In genomic region chr2:113273031-113273551, GRCh38 we compare ENCODE assay signal across 8 cellular contexts. TPM values are rescaled to one million over a fixed set of nuclear protein-coding genes. Genes with fewer than 3 reads are reported as not detected.
A peak's percentile ranks its signal among the peaks of the same experiment; 100 is the strongest.
DNase-seq lines count a peak whose midpoint lies in the region; ATAC-seq and TF ChIP-seq lines count a peak whose summit lies in the region.

No MANE protein-coding gene starts in this region.

- TF ChIP-seq POLR2A in spleen (IDR thresholded peaks at IDR 0.05) = no peak

- WGBS in spleen, 5 donors = 5 to 46% (median 14%) methylated on average over 8 of the region's 8 CpGs

- H3K9me3 ChIP-seq in KOPT-K1 (ENCODE audit: insufficient read depth, low read length, poor library complexity, severe bottlenecking) (no peaks in the 10 kb centered on the region), spleen (no peaks in the 10 kb centered on the region)

- H3K27me3 Mint-ChIP-seq in natural killer cell treated with Interleukin-12 subunit alpha and Interleukin-12 subunit beta and Interleukin-15 and Interleukin-18, amount 100 ng/mL, for 72 hours = peaks cover 16 to 32% of the 10 kb centered on the region in 2 donors
- peaks cover 67 to 76% (median 73%) of the 10 kb centered on the region in 3 donors for H3K27me3 Mint-ChIP-seq in CD14-positive monocyte (ENCODE audit: low read depth in 3 of 3)

- no peak overlapping the region for H3K4me3 ChIP-seq in GM12865 (ENCODE audit: low read depth, low read length)
- H3K4me3 ChIP-seq in astrocyte of the spinal cord (ENCODE audit: low read depth, low read length) = no peak overlapping the region
- no peak overlapping the region for H3K4me3 ChIP-seq in spleen

- H3K4me3 Mint-ChIP-seq in natural killer cell treated with Interleukin-12 subunit alpha and Interleukin-12 subunit beta and Interleukin-15 and Interleukin-18, amount 100 ng/mL, for 72 hours = no peak overlapping the region
- H3K4me3 Mint-ChIP-seq in CD14-positive monocyte = peak overlapping the region in 1 of 2 donors; percentile 79

- intact Hi-C loops in spleen (cut with DNase I; ENCODE audit: low total_unique reads) (no loop called here), CD14-positive monocyte (cut with micrococcal nuclease) (no loop called here)

- H3K27me3 ChIP-seq in spleen (replicated peaks in 1 of 7) = peaks cover 8 to 81% (median 67%) of the 10 kb centered on the region in 7 donors

- no peaks in the 10 kb centered on the region for H3K9me3 Mint-ChIP-seq in natural killer cell treated with Interleukin-12 subunit alpha and Interleukin-12 subunit beta and Interleukin-15 and Interleukin-18, amount 100 ng/mL, for 72 hours
- H3K9me3 Mint-ChIP-seq in CD14-positive monocyte = peaks cover 0 to 14% (median 7%) of the 10 kb centered on the region in 7 donors

- peaks cover 11 to 40% (median 27%) of the 10 kb centered on the region in 6 donors for H3K4me1 ChIP-seq in spleen

- H3K36me3 Mint-ChIP-seq in natural killer cell treated with Interleukin-12 subunit alpha and Interleukin-12 subunit beta and Interleukin-15 and Interleukin-18, amount 100 ng/mL, for 72 hours = no peaks in the 10 kb centered on the region
- peaks cover 4 to 16% of the 10 kb centered on the region in 2 donors for H3K36me3 Mint-ChIP-seq in CD14-positive monocyte

- peak; percentile 64 to 66 for ATAC-seq in natural killer cell treated with Interleukin-12 subunit alpha and Interleukin-12 subunit beta and Interleukin-15 and Interleukin-18, amount 100 ng/mL, for 72 hours
- no peak for ATAC-seq in GM21447 (IDR thresholded peaks at IDR 0.05; ENCODE audit: unreplicated experiment)

- H3K27ac ChIP-seq in KOPT-K1 (ENCODE audit: low read depth, low read length, poor library complexity, severe bottlenecking) (peak overlapping the region; percentile 41), spleen (no peak overlapping the region)

- H3K36me3 ChIP-seq in KOPT-K1 (ENCODE audit: insufficient read depth, low read length) (no peaks in the 10 kb centered on the region; the same call in 1 of the 2 replicates), spleen (no peaks in the 10 kb centered on the region)

- no peak overlapping the region for H3K27ac Mint-ChIP-seq in natural killer cell treated with Interleukin-12 subunit alpha and Interleukin-12 subunit beta and Interleukin-15 and Interleukin-18, amount 100 ng/mL, for 72 hours
- no peak overlapping the region for H3K27ac Mint-ChIP-seq in CD14-positive monocyte

- H3K4me1 Mint-ChIP-seq in natural killer cell treated with Interleukin-12 subunit alpha and Interleukin-12 subunit beta and Interleukin-15 and Interleukin-18, amount 100 ng/mL, for 72 hours (ENCODE audit: low read depth in 2 of 2) = no peaks in the 10 kb centered on the region
- H3K4me1 Mint-ChIP-seq in CD14-positive monocyte = peaks cover 29% of the 10 kb centered on the region

- DNase-seq in GM12865 (ENCODE audit: low read depth) (peak; percentile 26), astrocyte of the spinal cord (ENCODE audit: low read depth, low spot score) (peak; percentile 62), spleen (no peak), CD14-positive monocyte (ENCODE audit: low spot score) (no peak), GM20000 (ENCODE audit: low spot score) (no peak)
- no peak for DNase-seq in natural killer cell treated with Interleukin-12 subunit alpha and Interleukin-12 subunit beta and Interleukin-15 and Interleukin-18, amount 100 ng/mL, for 72 hours (ENCODE audit: low spot score)

- in situ Hi-C loops in astrocyte of the spinal cord (cut with HindIII; ENCODE audit: low sequenced_read_pairs) = no loop called here

- TF ChIP-seq CTCF in GM12865 (IDR thresholded peaks at IDR 0.05; ENCODE audit: insufficient read depth, low read depth, low read length, missing control alignments) (peak; percentile 11), astrocyte of the spinal cord (IDR thresholded peaks at IDR 0.05; ENCODE audit: low read depth, low read length) (peak; percentile 48), spleen (IDR thresholded peaks at IDR 0.05 in 8 of 11, conservative IDR thresholded peaks at IDR 0.05 in 3 of 11) (peak in 4 of 11 experiments; percentile 10 to 41 (median 21)), CD14-positive monocyte (IDR thresholded peaks at IDR 0.05) (no peak), GM20000 (IDR thresholded peaks at IDR 0.05; ENCODE audit: extremely low read depth, missing control alignments) (no peak)

RNA-seq across cellular contexts. Expression of gene PAX8, which starts 5.6 kb away (rescaled TPM):
- total RNA-seq in natural killer cell treated with Interleukin-12 subunit alpha and Interleukin-12 subunit beta and Interleukin-15 and Interleukin-18, amount 100 ng/mL, for 72 hours = 1 to 10 TPM in 1 of 2 donors, under 1 TPM in 1; 0.64 to 1.8 TPM
- total RNA-seq in spleen = 1 to 10 TPM in 4 of 7 donors, under 1 TPM in 3; 0.09 to 2.8 (median 1.1) TPM
- polyA plus RNA-seq in spleen (1 to 10 TPM in 1 of 3 donors, under 1 TPM in 2; 0.06 to 1.4 (median 0.08) TPM), CD14-positive monocyte (under 1 TPM; 0.26 to 0.36 TPM)

Comparison
In these comparisons a context has a peak if more than half of its experiments do, and no peak if none do; other contexts are left out.
1. DNase-seq: peak in GM12865 (single experiment) and astrocyte of the spinal cord (single experiment); none in natural killer cell treated with Interleukin-12 subunit alpha and Interleukin-12 subunit beta and Interleukin-15 and Interleukin-18, amount 100 ng/mL, for 72 hours (single experiment), spleen (single experiment), CD14-positive monocyte (single experiment) and GM20000 (single experiment).
2. CTCF ChIP-seq: peak in GM12865 (single experiment) and astrocyte of the spinal cord (single experiment); none in CD14-positive monocyte (single experiment) and GM20000 (single experiment).